In the genomic region with DNA sequence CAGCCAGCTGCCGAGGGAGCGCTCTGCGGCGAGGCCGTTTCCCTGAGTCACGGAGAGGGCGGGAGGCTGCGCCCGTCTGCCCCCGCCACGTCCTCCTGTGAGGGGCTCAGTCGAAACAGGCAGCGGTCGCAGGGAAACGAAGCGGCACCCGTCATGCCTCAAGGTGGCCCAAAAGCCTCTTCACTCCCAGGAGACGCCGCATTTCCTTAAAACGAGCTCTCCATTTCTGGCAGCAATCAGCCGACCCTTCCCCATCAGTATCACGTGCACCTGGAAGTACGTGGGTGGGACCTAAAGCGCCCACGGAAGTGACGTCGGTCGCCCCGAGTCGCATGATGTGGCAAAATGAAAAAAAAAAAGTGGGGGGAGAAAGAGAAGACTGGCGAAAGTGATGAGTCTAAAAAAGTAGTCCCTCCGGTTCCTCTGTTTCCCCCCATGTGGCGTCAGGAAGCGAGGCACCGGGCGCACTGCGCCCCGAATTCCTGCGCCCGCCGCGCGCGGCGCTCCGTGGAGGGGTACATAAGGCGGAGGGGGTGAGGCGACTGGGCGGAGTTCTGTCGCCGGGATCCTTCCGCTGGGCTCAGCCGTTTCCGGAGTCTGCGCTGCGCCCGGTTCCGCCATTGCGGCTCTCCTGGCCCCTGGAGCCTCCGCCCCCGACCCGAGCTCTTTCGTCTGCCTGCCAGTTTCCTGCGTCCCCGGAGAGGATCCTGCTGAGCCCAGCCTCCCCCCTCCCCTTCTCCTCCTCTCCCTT, we compare ENCODE assay signal across 8 cellular contexts. TPM values are rescaled to one million over a fixed set of nuclear protein-coding genes. Genes with fewer than 3 reads are reported as not detected.
A peak's percentile ranks its signal among the peaks of the same experiment; 100 is the strongest.
DNase-seq lines count a peak whose midpoint lies in the region; ATAC-seq, FAIRE-seq and TF ChIP-seq lines count a peak whose summit lies in the region.

A gene (plus strand): TSS at position 583 of the 751 bp plus-strand sequence. CDS start 237 bp downstream, outside the sequence.

- TF ChIP-seq CTCF in Loucy (conservative IDR thresholded peaks at IDR 0.05; ENCODE audit: low read length) (no peak), fibroblast of pulmonary artery (IDR thresholded peaks at IDR 0.05; ENCODE audit: low read length, missing control alignments) (no peak)

- peak within 1 kb of the TSS; percentile 89 for H2AFZ ChIP-seq in Loucy (ENCODE audit: low read length)

- H3K4me1 Mint-ChIP-seq in natural killer cell treated with Interleukin-12 subunit alpha and Interleukin-12 subunit beta and Interleukin-15 and Interleukin-18, amount 100 ng/mL, for 72 hours (ENCODE audit: low read depth in 2 of 2): peaks cover 30 to 45% of the 10 kb centered on the region in 2 donors

- peaks cover 53% of the 10 kb centered on the region for H3K4me1 ChIP-seq in Loucy (ENCODE audit: insufficient read depth, low read length, poor library complexity, severe bottlenecking)

- peak; percentile 94 for FAIRE-seq in H54 (lab: Jason Lieb, UNC)

- no peaks in the 10 kb centered on the region for H3K36me3 ChIP-seq in Loucy (ENCODE audit: insufficient read depth, low read length)

- H3K9me3 ChIP-seq in Loucy (ENCODE audit: insufficient read depth, low read depth, low read length): no peaks in the 10 kb centered on the region

- H3K9me3 Mint-ChIP-seq in natural killer cell treated with Interleukin-12 subunit alpha and Interleukin-12 subunit beta and Interleukin-15 and Interleukin-18, amount 100 ng/mL, for 72 hours: no peaks in the 10 kb centered on the region

- peaks cover 40% of the 10 kb centered on the region for H4K20me1 ChIP-seq in Loucy (ENCODE audit: insufficient read depth, low read length, poor library complexity, severe bottlenecking)

- peaks cover 63% of the 10 kb centered on the region for H3K79me2 ChIP-seq in Loucy (ENCODE audit: insufficient read depth, low read length)

- H3K36me3 Mint-ChIP-seq in natural killer cell treated with Interleukin-12 subunit alpha and Interleukin-12 subunit beta and Interleukin-15 and Interleukin-18, amount 100 ng/mL, for 72 hours: peaks cover 10% of the 10 kb centered on the region

- peak; percentile 94 for ATAC-seq in natural killer cell treated with Interleukin-12 subunit alpha and Interleukin-12 subunit beta and Interleukin-15 and Interleukin-18, amount 100 ng/mL, for 72 hours
- peak; percentile 89 for ATAC-seq in stimulated activated naive CD8-positive, alpha-beta T cell treated with anti-CD3 and anti-CD28 coated beads, Interleukin-15, Interleukin-2, amounts not matched to agents 100 U/mL and 50 U/mL, for 24 hours

- H3K4me3 Mint-ChIP-seq in natural killer cell treated with Interleukin-12 subunit alpha and Interleukin-12 subunit beta and Interleukin-15 and Interleukin-18, amount 100 ng/mL, for 72 hours: peak within 1 kb of the TSS; percentile 99

- H3K4me3 ChIP-seq in Loucy (ENCODE audit: low read length, poor library complexity, severe bottlenecking) (peak within 1 kb of the TSS; percentile 95), fibroblast of pulmonary artery (replicated peaks; ENCODE audit: low read depth, low read length) (peak within 1 kb of the TSS; percentile 95)

- 0 out of 2 replicates have a peak, but pooled peaks cover 4% of the 10 kb centered on the region for H3F3A ChIP-seq in Loucy (ENCODE audit: low read depth)

- TF ChIP-seq POLR2A in H54 (IDR thresholded peaks at IDR 0.05; ENCODE audit: low read depth, low read length): peak; percentile 86

- peaks cover 4% of the 10 kb centered on the region for H3K27me3 ChIP-seq in Loucy (ENCODE audit: insufficient read depth, low read length, poor library complexity, severe bottlenecking)

- H3K9ac ChIP-seq in Loucy (ENCODE audit: low read depth, low read length, poor library complexity, severe bottlenecking): peak within 1 kb of the TSS; percentile 98

- peak; percentile 98 for DNase-seq in EL
- peak; percentile 86 for DNase-seq in H54 (ENCODE audit: insufficient read length, low spot score)
- DNase-seq in SHP77 (lab: John Stamatoyannopoulos, UW): peak; percentile 94
- peak; percentile 86 for DNase-seq in activated effector memory CD4-positive, alpha-beta T cell treated with Interleukin-2 at 50 U/mL for 16 hours
- DNase-seq in fibroblast of pulmonary artery (ENCODE audit: low read depth): peak; percentile 99
- DNase-seq in natural killer cell treated with Interleukin-12 subunit alpha and Interleukin-12 subunit beta and Interleukin-15 and Interleukin-18, amount 100 ng/mL, for 72 hours (ENCODE audit: low spot score): peak; percentile 97
- peak; percentile 93 for DNase-seq in stimulated activated naive CD8-positive, alpha-beta T cell treated with anti-CD3 and anti-CD28 coated beads, Interleukin-15, Interleukin-2, amounts not matched to agents 100 U/mL and 50 U/mL, for 24 hours

- no peaks in the 10 kb centered on the region for H3K27me3 Mint-ChIP-seq in natural killer cell treated with Interleukin-12 subunit alpha and Interleukin-12 subunit beta and Interleukin-15 and Interleukin-18, amount 100 ng/mL, for 72 hours

- no peaks in the 10 kb centered on the region for H3K9me2 ChIP-seq in Loucy (replicated peaks; ENCODE audit: low read depth, low read length)

- H3K27ac Mint-ChIP-seq in natural killer cell treated with Interleukin-12 subunit alpha and Interleukin-12 subunit beta and Interleukin-15 and Interleukin-18, amount 100 ng/mL, for 72 hours: peak within 1 kb of the TSS; percentile 100

- H3K4me2 ChIP-seq in Loucy (ENCODE audit: low read depth, low read length, poor library complexity, severe bottlenecking): peak within 1 kb of the TSS; percentile 96

RNA-seq across cellular contexts. Expression of the gene that starts here (rescaled TPM):
- total RNA-seq in natural killer cell treated with Interleukin-12 subunit alpha and Interleukin-12 subunit beta and Interleukin-15 and Interleukin-18, amount 100 ng/mL, for 72 hours: 100 to 1,000 TPM; 175 to 211 TPM

Comparison
In these comparisons a context has a peak if more than half of its experiments do, and no peak if none do; other contexts are left out.
1. Peak in every context shown above with its lines: DNase-seq, ATAC-seq and H3K4me3 ChIP-seq.